In the genomic region with DNA sequence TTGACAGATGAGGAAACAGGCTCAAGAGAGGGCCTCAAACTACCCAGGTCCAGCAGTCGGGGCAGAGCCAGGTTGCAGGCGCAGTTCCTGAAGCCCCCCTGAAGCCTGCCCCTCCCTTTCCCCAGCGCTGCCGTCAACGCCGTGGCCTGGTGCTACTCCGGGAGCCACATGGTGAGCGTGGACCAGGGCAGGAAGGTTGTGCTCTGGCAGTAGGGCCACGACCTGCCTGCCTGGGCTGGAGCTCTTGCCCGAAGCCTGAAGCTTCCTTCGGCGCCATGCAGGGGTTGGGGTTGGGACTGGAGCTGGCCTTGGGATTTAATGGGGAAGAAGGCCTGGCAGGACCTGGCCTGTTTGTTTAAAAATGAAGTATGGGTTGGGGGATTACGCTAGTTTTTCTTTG, we compare ENCODE assay signal across 27 cellular contexts. TPM values are rescaled to one million over a fixed set of nuclear protein-coding genes. Genes with fewer than 3 reads are reported as not detected.
A peak's percentile ranks its signal among the peaks of the same experiment; 100 is the strongest.
DNase-seq lines count a peak whose midpoint lies in the region; ATAC-seq and TF ChIP-seq lines count a peak whose summit lies in the region.
"Had no signal": no experiment of that assay in that cellular context is flagged by ENCODE, and none has a peak within 500 bp of the region (broad histone marks: within the 10 kb centered on the region; RNA-seq: fewer than 3 reads in every experiment).

No MANE protein-coding gene starts in this region.

- CTCF ChIA-PET in activated CD8-positive, alpha-beta memory T cell treated with anti-CD3 and anti-CD28 coated beads, Interleukin-2, amount 10 ng/mL, durations not matched to agents 7 days and 5 days (lab: Charles Lee) = interaction anchor here (2.3 kb wide), 1 partner anchor 349 kb away, joined by 20 read pairs; no protein-coding TSS in a partner anchor

- no peaks in the 10 kb centered on the region for H3K27me3 ChIP-seq in dorsolateral prefrontal cortex
- H3K27me3 ChIP-seq: cardiac muscle cell, left lung, ovary, stomach, tibial nerve had no signal

- no peak overlapping the region for H3K4me3 Mint-ChIP-seq in activated CD8-positive, alpha-beta memory T cell treated with anti-CD3 and anti-CD28 coated beads, Interleukin-2, amount 10 ng/mL, durations not matched to agents 7 days and 5 days
- H3K4me3 Mint-ChIP-seq in activated T-helper 1 cell treated with anti-CD3 and anti-CD28 coated beads, Interleukin-12 subunit alpha, Interleukin-12 subunit beta, Interleukin-2, Interleukin-4 antibody, amounts not matched to agents 30 ng/mL and 10 ng/mL and 1 ng/mL, durations not matched to agents 14 hours and 24 hours and 36 hours = no peak overlapping the region
- H3K4me3 Mint-ChIP-seq in memory B cell = no peak overlapping the region
- H3K4me3 Mint-ChIP-seq in stimulated activated memory B cell treated with anti-CD40 and anti-IgM and Interleukin-4, amounts not matched to agents 10 μg/mL and 1 μg/mL and 100 μg/mL, for 72 hours = no peak overlapping the region
- H3K4me3 Mint-ChIP-seq: activated CD4-positive, alpha-beta T cell treated with anti-CD3 and anti-CD28 coated beads for 36 hours had no signal

- peak overlapping the region in 1 of 2 donors; percentile 35 for H3K27ac ChIP-seq in coronary artery
- peak overlapping the region in 4 of 59 donors; percentile 7 to 49 (median 22) for H3K27ac ChIP-seq in dorsolateral prefrontal cortex
- H3K27ac ChIP-seq: cardiac muscle cell, ovary had no signal

- H3K4me3 ChIP-seq in coronary artery = no peak overlapping the region
- no peak overlapping the region for H3K4me3 ChIP-seq in dorsolateral prefrontal cortex
- H3K4me3 ChIP-seq: cardiac muscle cell, left lung, ovary, stomach, tibial nerve had no signal

- H3K36me3 Mint-ChIP-seq in activated CD8-positive, alpha-beta memory T cell treated with anti-CD3 and anti-CD28 coated beads, Interleukin-2, amount 10 ng/mL, durations not matched to agents 7 days and 5 days = peaks cover 20% of the 10 kb centered on the region
- H3K36me3 Mint-ChIP-seq in activated T-helper 1 cell treated with anti-CD3 and anti-CD28 coated beads, Interleukin-12 subunit alpha, Interleukin-12 subunit beta, Interleukin-2, Interleukin-4 antibody, amounts not matched to agents 30 ng/mL and 10 ng/mL and 1 ng/mL, durations not matched to agents 14 hours and 24 hours and 36 hours (ENCODE audit: low read depth) = peaks cover 32% of the 10 kb centered on the region
- H3K36me3 Mint-ChIP-seq in memory B cell = peaks cover 9% of the 10 kb centered on the region
- peaks cover 45% of the 10 kb centered on the region for H3K36me3 Mint-ChIP-seq in stimulated activated memory B cell treated with anti-CD40 and anti-IgM and Interleukin-4, amounts not matched to agents 10 μg/mL and 1 μg/mL and 100 μg/mL, for 72 hours

- H3K27ac Mint-ChIP-seq in activated CD8-positive, alpha-beta memory T cell treated with anti-CD3 and anti-CD28 coated beads, Interleukin-2, amount 10 ng/mL, durations not matched to agents 7 days and 5 days = peak overlapping the region; percentile 17
- peak overlapping the region; percentile 40 for H3K27ac Mint-ChIP-seq in activated T-helper 1 cell treated with anti-CD3 and anti-CD28 coated beads, Interleukin-12 subunit alpha, Interleukin-12 subunit beta, Interleukin-2, Interleukin-4 antibody, amounts not matched to agents 30 ng/mL and 10 ng/mL and 1 ng/mL, durations not matched to agents 14 hours and 24 hours and 36 hours
- H3K27ac Mint-ChIP-seq in memory B cell = peak overlapping the region; percentile 88
- peak overlapping the region; percentile 67 for H3K27ac Mint-ChIP-seq in stimulated activated memory B cell treated with anti-CD40 and anti-IgM and Interleukin-4, amounts not matched to agents 10 μg/mL and 1 μg/mL and 100 μg/mL, for 72 hours

- DNase-seq in activated CD8-positive, alpha-beta memory T cell treated with anti-CD3 and anti-CD28 coated beads, Interleukin-2, amount 10 ng/mL, durations not matched to agents 7 days and 5 days = no peak
- no peak for DNase-seq in activated CD8-positive, alpha-beta memory T cell treated with anti-CD3 and anti-CD28 coated beads for 24 hours
- no peak for DNase-seq in activated T-helper 1 cell treated with anti-CD3 and anti-CD28 coated beads, Interleukin-12 subunit alpha, Interleukin-12 subunit beta, Interleukin-2, Interleukin-4 antibody, amounts not matched to agents 30 ng/mL and 10 ng/mL and 1 ng/mL, durations not matched to agents 14 hours and 24 hours and 36 hours (ENCODE audit: low spot score)
- no peak for DNase-seq in memory B cell (ENCODE audit: low spot score in 2 of 2)
- DNase-seq in coronary artery (ENCODE audit: low spot score) = no peak
- DNase-seq in NCI-H510A (lab: John Stamatoyannopoulos, UW) = no peak
- no peak for DNase-seq in dorsolateral prefrontal cortex
- DNase-seq: activated CD4-positive, alpha-beta T cell treated with anti-CD3 and anti-CD28 coated beads for 36 hours; activated CD8-positive, alpha-beta memory T cell treated with anti-CD3 and anti-CD28 coated beads, Interleukin-2, amount 50 U/mL, for 48 hours; amygdala; GOT3; Kasumi-1; left lung; NCI-H1048; NCI-H2029 treated with DMSO at 0.1 percent for 48 hours; NCI-H345; PC-3; SHP77 treated with DMSO at 0.1 percent for 48 hours; stimulated activated CD4-positive, alpha-beta T cell treated with anti-CD3 and anti-CD28 coated beads, Interleukin-12 subunit alpha, Interleukin-12 subunit beta, amount 100 ng/mL, for 4 hours; stimulated activated CD4-positive, alpha-beta T cell treated with anti-CD3 and anti-CD28 coated beads, Interleukin-4, amount 100 ng/mL, for 4 hours; stomach; SW 1271 had no signal

- ATAC-seq in activated CD8-positive, alpha-beta memory T cell treated with anti-CD3 and anti-CD28 coated beads, Interleukin-2, amount 10 ng/mL, durations not matched to agents 7 days and 5 days = no peak
- no peak for ATAC-seq in memory B cell (ENCODE audit: low read depth)
- no peak for ATAC-seq in stimulated activated memory B cell treated with anti-CD40 and anti-IgM and Interleukin-4, amounts not matched to agents 10 μg/mL and 1 μg/mL and 100 μg/mL, for 72 hours
- ATAC-seq: activated CD4-positive, alpha-beta T cell treated with anti-CD3 and anti-CD28 coated beads for 36 hours; left lung; PC-3; right cardiac atrium had no signal

- H3K27me3 Mint-ChIP-seq in activated CD8-positive, alpha-beta memory T cell treated with anti-CD3 and anti-CD28 coated beads, Interleukin-2, amount 10 ng/mL, durations not matched to agents 7 days and 5 days = no peaks in the 10 kb centered on the region
- H3K27me3 Mint-ChIP-seq in activated T-helper 1 cell treated with anti-CD3 and anti-CD28 coated beads, Interleukin-12 subunit alpha, Interleukin-12 subunit beta, Interleukin-2, Interleukin-4 antibody, amounts not matched to agents 30 ng/mL and 10 ng/mL and 1 ng/mL, durations not matched to agents 14 hours and 24 hours and 36 hours (ENCODE audit: insufficient read depth) = no peaks in the 10 kb centered on the region
- H3K27me3 Mint-ChIP-seq in memory B cell = no peaks in the 10 kb centered on the region
- H3K27me3 Mint-ChIP-seq in stimulated activated memory B cell treated with anti-CD40 and anti-IgM and Interleukin-4, amounts not matched to agents 10 μg/mL and 1 μg/mL and 100 μg/mL, for 72 hours = no peaks in the 10 kb centered on the region
- H3K27me3 Mint-ChIP-seq: activated CD4-positive, alpha-beta T cell treated with anti-CD3 and anti-CD28 coated beads for 36 hours had no signal

- H3K4me1 Mint-ChIP-seq in activated CD8-positive, alpha-beta memory T cell treated with anti-CD3 and anti-CD28 coated beads, Interleukin-2, amount 10 ng/mL, durations not matched to agents 7 days and 5 days = peaks cover 21% of the 10 kb centered on the region
- peaks cover 11% of the 10 kb centered on the region for H3K4me1 Mint-ChIP-seq in activated T-helper 1 cell treated with anti-CD3 and anti-CD28 coated beads, Interleukin-12 subunit alpha, Interleukin-12 subunit beta, Interleukin-2, Interleukin-4 antibody, amounts not matched to agents 30 ng/mL and 10 ng/mL and 1 ng/mL, durations not matched to agents 14 hours and 24 hours and 36 hours (ENCODE audit: low read depth)
- H3K4me1 Mint-ChIP-seq in memory B cell = peaks cover 35% of the 10 kb centered on the region
- peaks cover 73% of the 10 kb centered on the region for H3K4me1 Mint-ChIP-seq in stimulated activated memory B cell treated with anti-CD40 and anti-IgM and Interleukin-4, amounts not matched to agents 10 μg/mL and 1 μg/mL and 100 μg/mL, for 72 hours

- TF ChIP-seq CTCF in coronary artery (IDR thresholded peaks at IDR 0.05) (no peak), dorsolateral prefrontal cortex (IDR thresholded peaks at IDR 0.05 in 54 of 56, conservative IDR thresholded peaks at IDR 0.05 in 2 of 56; ENCODE audit: low read depth in 1 of 56, partially characterized antibody in 56 of 56) (no peak)

- no peaks in the 10 kb centered on the region for H3K9me3 Mint-ChIP-seq in activated CD8-positive, alpha-beta memory T cell treated with anti-CD3 and anti-CD28 coated beads, Interleukin-2, amount 10 ng/mL, durations not matched to agents 7 days and 5 days (ENCODE audit: low read depth)
- no peaks in the 10 kb centered on the region for H3K9me3 Mint-ChIP-seq in activated T-helper 1 cell treated with anti-CD3 and anti-CD28 coated beads, Interleukin-12 subunit alpha, Interleukin-12 subunit beta, Interleukin-2, Interleukin-4 antibody, amounts not matched to agents 30 ng/mL and 10 ng/mL and 1 ng/mL, durations not matched to agents 14 hours and 24 hours and 36 hours
- no peaks in the 10 kb centered on the region for H3K9me3 Mint-ChIP-seq in memory B cell
- H3K9me3 Mint-ChIP-seq in stimulated activated memory B cell treated with anti-CD40 and anti-IgM and Interleukin-4, amounts not matched to agents 10 μg/mL and 1 μg/mL and 100 μg/mL, for 72 hours = no peaks in the 10 kb centered on the region

- intact Hi-C loops in activated T-helper 1 cell treated with anti-CD3 and anti-CD28 coated beads, Interleukin-12 subunit alpha, Interleukin-12 subunit beta, Interleukin-2, Interleukin-4 antibody, amounts not matched to agents 30 ng/mL and 10 ng/mL and 1 ng/mL, durations not matched to agents 14 hours and 24 hours and 36 hours (cut with micrococcal nuclease) = no loop called here
- intact Hi-C loops in dorsolateral prefrontal cortex (cut with DNase I) = loop anchor here in 1 of 2 donors (2.0 kb wide), 1 partner anchor 416 kb away; no protein-coding TSS in a partner anchor

RNA-seq across cellular contexts. Expression of a gene that starts 15.0 kb away (rescaled TPM):
- 100 to 1,000 TPM; 103 to 168 TPM for total RNA-seq in activated CD8-positive, alpha-beta memory T cell treated with anti-CD3 and anti-CD28 coated beads, Interleukin-2, amount 10 ng/mL, durations not matched to agents 7 days and 5 days
- total RNA-seq in activated T-helper 1 cell treated with anti-CD3 and anti-CD28 coated beads, Interleukin-12 subunit alpha, Interleukin-12 subunit beta, Interleukin-2, Interleukin-4 antibody, amounts not matched to agents 30 ng/mL and 10 ng/mL and 1 ng/mL, durations not matched to agents 14 hours and 24 hours and 36 hours = 69.2 and 71.1 TPM in 2 replicates
- 10 to 100 TPM; 17.7 to 47.0 (median 30.9) TPM for total RNA-seq in dorsolateral prefrontal cortex

RNA-seq across cellular contexts. Expression of a gene that starts 35.3 kb away (rescaled TPM):
- total RNA-seq in activated CD8-positive, alpha-beta memory T cell treated with anti-CD3 and anti-CD28 coated beads, Interleukin-2, amount 10 ng/mL, durations not matched to agents 7 days and 5 days = 10 to 100 TPM in 1 of 2 experiments, 1 to 10 TPM in 1; 8.4 to 18.4 TPM
- 19.8 and 23.9 TPM in 2 replicates for total RNA-seq in activated T-helper 1 cell treated with anti-CD3 and anti-CD28 coated beads, Interleukin-12 subunit alpha, Interleukin-12 subunit beta, Interleukin-2, Interleukin-4 antibody, amounts not matched to agents 30 ng/mL and 10 ng/mL and 1 ng/mL, durations not matched to agents 14 hours and 24 hours and 36 hours
- total RNA-seq in dorsolateral prefrontal cortex = 100 to 1,000 TPM in 2 of 120 experiments, 10 to 100 TPM in 118; 31.5 to 113 (median 51.1) TPM

Comparison
In these comparisons a context has a peak if more than half of its experiments do, and no peak if none do; other contexts are left out.
1. H3K27ac Mint-ChIP-seq: peak in every context shown above with its lines; median percentile 88 in memory B cell; 67 in stimulated activated memory B cell treated with anti-CD40 and anti-IgM and Interleukin-4, amounts not matched to agents 10 μg/mL and 1 μg/mL and 100 μg/mL, for 72 hours; 40 in activated T-helper 1 cell treated with anti-CD3 and anti-CD28 coated beads, Interleukin-12 subunit alpha, Interleukin-12 subunit beta, Interleukin-2, Interleukin-4 antibody, amounts not matched to agents 30 ng/mL and 10 ng/mL and 1 ng/mL, durations not matched to agents 14 hours and 24 hours and 36 hours; 17 in activated CD8-positive, alpha-beta memory T cell treated with anti-CD3 and anti-CD28 coated beads, Interleukin-2, amount 10 ng/mL, durations not matched to agents 7 days and 5 days.